ENCODE assay signal across 14 cellular contexts in genomic region chr10:86586516-86586915, GRCh38.
"Had no signal": no experiment of that assay in that cellular context is flagged by ENCODE, and none has a peak within 500 bp of the region (broad histone marks: within the 10 kb centered on the region; RNA-seq: fewer than 3 reads in every experiment).

No MANE protein-coding gene starts in this region.

- H3K27me3 ChIP-seq: body of pancreas, ovary, tibial nerve, uterus had no signal

- H3K9me3 ChIP-seq: body of pancreas, ovary, tibial nerve, uterus had no signal

- H3K36me3 ChIP-seq: ovary, tibial nerve, uterus had no signal

- H3K4me3 ChIP-seq: body of pancreas, ovary, tibial nerve, uterus had no signal

- H3K9me3 Mint-ChIP-seq: activated CD4-positive, alpha-beta memory T cell treated with anti-CD3 and anti-CD28 coated beads, Interleukin-2, amount 10 ng/mL, durations not matched to agents 7 days and 5 days; activated T-cell treated with anti-CD3 and anti-CD28 coated beads, Interleukin-2, amount 50 U/mL, for 4 hours; dendritic cell treated with granulocyte-macrophage colony-stimulating factor and Interleukin-4, amounts not matched to agents 40 ng/mL and 50 ng/mL, for 4 days; neural crest cell; stimulated activated effector memory CD8-positive, alpha-beta T cell treated with anti-CD3 and anti-CD28 coated beads, Interleukin-12 subunit alpha, Interleukin-12 subunit beta, amount 100 ng/mL, for 72 hours had no signal

- H3K4me1 ChIP-seq: uterus had no signal

- H3K36me3 Mint-ChIP-seq: stimulated activated effector memory CD8-positive, alpha-beta T cell treated with anti-CD3 and anti-CD28 coated beads, Interleukin-12 subunit alpha, Interleukin-12 subunit beta, amount 100 ng/mL, for 72 hours had no signal

- H3K4me1 Mint-ChIP-seq: stimulated activated effector memory CD8-positive, alpha-beta T cell treated with anti-CD3 and anti-CD28 coated beads, Interleukin-12 subunit alpha, Interleukin-12 subunit beta, amount 100 ng/mL, for 72 hours had no signal

- H3K27ac ChIP-seq: body of pancreas, ovary, tibial nerve had no signal

- H3K27ac Mint-ChIP-seq: activated CD4-positive, alpha-beta memory T cell treated with anti-CD3 and anti-CD28 coated beads, Interleukin-2, amount 10 ng/mL, durations not matched to agents 7 days and 5 days; activated CD4-positive, alpha-beta T cell treated with anti-CD3 and anti-CD28 coated beads for 36 hours; dendritic cell treated with granulocyte-macrophage colony-stimulating factor and Interleukin-4, amounts not matched to agents 40 ng/mL and 50 ng/mL, for 4 days; stimulated activated effector memory CD8-positive, alpha-beta T cell treated with anti-CD3 and anti-CD28 coated beads, Interleukin-12 subunit alpha, Interleukin-12 subunit beta, amount 100 ng/mL, for 72 hours had no signal

- H3K4me3 Mint-ChIP-seq: activated CD4-positive, alpha-beta memory T cell treated with anti-CD3 and anti-CD28 coated beads, Interleukin-2, amount 10 ng/mL, durations not matched to agents 7 days and 5 days; activated CD4-positive, alpha-beta T cell treated with anti-CD3 and anti-CD28 coated beads for 36 hours; activated T-cell treated with anti-CD3 and anti-CD28 coated beads, Interleukin-2, amount 50 U/mL, for 4 hours; dendritic cell treated with granulocyte-macrophage colony-stimulating factor and Interleukin-4, amounts not matched to agents 40 ng/mL and 50 ng/mL, for 4 days; neural crest cell; stimulated activated effector memory CD8-positive, alpha-beta T cell treated with anti-CD3 and anti-CD28 coated beads, Interleukin-12 subunit alpha, Interleukin-12 subunit beta, amount 100 ng/mL, for 72 hours had no signal

- DNase-seq: activated CD4-positive, alpha-beta memory T cell treated with anti-CD3 and anti-CD28 coated beads, Interleukin-2, amount 10 ng/mL, durations not matched to agents 7 days and 5 days; activated CD4-positive, alpha-beta T cell treated with anti-CD3 and anti-CD28 coated beads for 36 hours; activated effector memory CD4-positive, alpha-beta T cell treated with Interleukin-2 at 50 U/mL for 16 hours; activated naive CD4-positive, alpha-beta T cell treated with anti-CD3 and anti-CD28 coated beads, Interleukin-2, amount 50 U/mL, for 16 hours; activated T-cell treated with anti-CD3 and anti-CD28 coated beads, Interleukin-2, amount 50 U/mL, for 4 hours; body of pancreas; cerebellar nuclear complex; ovary; T-helper 2 cell had no signal

- ATAC-seq: activated CD4-positive, alpha-beta T cell treated with anti-CD3 and anti-CD28 coated beads for 36 hours; activated T-cell treated with anti-CD3 and anti-CD28 coated beads, Interleukin-2, amount 50 U/mL, for 4 hours; body of pancreas; stimulated activated effector memory CD8-positive, alpha-beta T cell treated with anti-CD3 and anti-CD28 coated beads, Interleukin-12 subunit alpha, Interleukin-12 subunit beta, amount 100 ng/mL, for 72 hours had no signal

- H3K27me3 Mint-ChIP-seq: activated CD4-positive, alpha-beta memory T cell treated with anti-CD3 and anti-CD28 coated beads, Interleukin-2, amount 10 ng/mL, durations not matched to agents 7 days and 5 days; activated CD4-positive, alpha-beta T cell treated with anti-CD3 and anti-CD28 coated beads for 36 hours had no signal
